Comparison of ENCODE assay signal across 8 cellular contexts in the genomic region with DNA sequence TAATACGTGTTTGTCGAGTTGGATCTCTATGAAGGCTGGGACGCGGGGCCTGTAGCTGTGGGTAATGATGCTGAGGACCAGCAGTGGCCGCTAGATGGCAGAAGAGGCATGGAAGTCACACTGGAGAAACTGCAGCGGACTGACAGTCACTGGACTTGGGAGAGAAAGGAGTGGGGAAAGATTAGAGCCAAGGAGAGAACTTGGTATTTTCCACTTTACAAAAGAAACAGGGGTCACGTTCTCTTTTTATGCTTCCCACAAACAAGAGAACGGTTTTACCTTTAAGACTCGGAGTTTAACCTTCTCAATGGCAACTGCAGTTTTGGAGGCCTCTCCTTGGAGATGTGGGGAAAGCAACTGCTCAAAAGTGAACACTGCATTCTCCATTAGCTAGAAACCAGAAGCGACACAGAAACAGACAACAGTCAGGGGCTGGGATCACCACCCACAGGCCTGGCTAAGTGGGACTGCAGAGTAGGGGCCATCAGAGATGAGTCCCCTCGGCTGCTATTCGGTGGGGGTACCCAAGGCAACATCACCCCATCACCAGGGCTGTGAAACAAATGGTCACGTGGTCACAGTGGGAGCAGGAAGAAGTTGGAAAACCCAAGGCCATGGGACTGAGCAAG. TPM values are rescaled to one million over a fixed set of nuclear protein-coding genes. Genes with fewer than 3 reads are reported as not detected.
DNase-seq lines count a peak whose midpoint lies in the region; ATAC-seq and TF ChIP-seq lines count a peak whose summit lies in the region.

No MANE protein-coding gene starts in this region.

- peak overlapping the region in 3 of 11 experiments; percentile 38 to 56 (median 50); a peak in 4 of 22 replicates for H3K9ac ChIP-seq in BLaER1 treated with 17β-estradiol and CSF1 and Interleukin-3, amounts not matched to agents 10 nM and 100 nM

- no peak overlapping the region for H3K4me3 Mint-ChIP-seq in activated CD4-positive, alpha-beta T cell treated with anti-CD3 and anti-CD28 coated beads, Interleukin-2, amount 10 ng/mL, durations not matched to agents 7 days and 5 days

- POLR2A ChIA-PET in activated CD4-positive, alpha-beta T cell treated with anti-CD3 and anti-CD28 coated beads, Interleukin-2, amount 10 ng/mL, durations not matched to agents 7 days and 5 days (lab: Charles Lee) = interaction anchor here (0.5 kb wide), 1 partner anchor 174 kb away, joined by 3 read pairs; no protein-coding TSS in a partner anchor

- 26 to 29% methylated on average over 13 of the region's 13 CpGs for WGBS in lower leg skin, 2 donors

- ATAC-seq in GM19328 (IDR thresholded peaks at IDR 0.05; ENCODE audit: unreplicated experiment) = peak; percentile 73
- ATAC-seq in HG03442 (IDR thresholded peaks at IDR 0.05; ENCODE audit: unreplicated experiment) = peak; percentile 90

- H3K9me3 Mint-ChIP-seq in activated CD4-positive, alpha-beta T cell treated with anti-CD3 and anti-CD28 coated beads, Interleukin-2, amount 10 ng/mL, durations not matched to agents 7 days and 5 days = no peaks in the 10 kb centered on the region

- no peaks in the 10 kb centered on the region for H3K27me3 Mint-ChIP-seq in activated CD4-positive, alpha-beta T cell treated with anti-CD3 and anti-CD28 coated beads, Interleukin-2, amount 10 ng/mL, durations not matched to agents 7 days and 5 days

- no peak overlapping the region for H3K4me3 ChIP-seq in BLaER1 treated with 17β-estradiol and CSF1 and Interleukin-3, amounts not matched to agents 10 nM and 100 nM
- H3K4me3 ChIP-seq in lower leg skin (ENCODE audit: low read depth, poor library complexity, severe bottlenecking) = no peak overlapping the region

- H3K4me1 ChIP-seq in BLaER1 treated with 17β-estradiol and CSF1 and Interleukin-3, amounts not matched to agents 10 nM and 100 nM = peaks cover 0 to 36% (median 19%) of the 10 kb centered on the region in 10 experiments; a peak in 14 of 20 replicates

- no peaks in the 10 kb centered on the region for H4K20me1 ChIP-seq in BLaER1 treated with 17β-estradiol and CSF1 and Interleukin-3, amounts not matched to agents 10 nM and 100 nM

- CTCF ChIA-PET in activated CD4-positive, alpha-beta T cell treated with anti-CD3 and anti-CD28 coated beads, Interleukin-2, amount 10 ng/mL, durations not matched to agents 7 days and 5 days (lab: Charles Lee) = interaction anchor here (0.6 to 3.8 kb wide), 20 partner anchors 10 to 421 kb away, joined by 3 to 16 read pairs (median 4); no protein-coding TSS in a partner anchor

- no peak for TF ChIP-seq POLR2A in lower leg skin (IDR thresholded peaks at IDR 0.05)

- intact Hi-C loops in lower leg skin (cut with DNase I; ENCODE audit: low total_unique reads) = loop anchor here (2.0 to 10.0 kb wide), 2 partner anchors 177 to 369 kb away; no protein-coding TSS in a partner anchor

- peak overlapping the region; percentile 43 for H3K27ac Mint-ChIP-seq in activated CD4-positive, alpha-beta T cell treated with anti-CD3 and anti-CD28 coated beads, Interleukin-2, amount 10 ng/mL, durations not matched to agents 7 days and 5 days

- no peaks in the 10 kb centered on the region for H3K9me3 ChIP-seq in BLaER1 treated with 17β-estradiol and CSF1 and Interleukin-3, amounts not matched to agents 10 nM and 100 nM (replicated peaks in 1 of 11)

- peaks cover 2% of the 10 kb centered on the region for H3K4me1 Mint-ChIP-seq in activated CD4-positive, alpha-beta T cell treated with anti-CD3 and anti-CD28 coated beads, Interleukin-2, amount 10 ng/mL, durations not matched to agents 7 days and 5 days

- peaks cover 37% of the 10 kb centered on the region for H3K36me3 Mint-ChIP-seq in activated CD4-positive, alpha-beta T cell treated with anti-CD3 and anti-CD28 coated beads, Interleukin-2, amount 10 ng/mL, durations not matched to agents 7 days and 5 days (ENCODE audit: low read depth)

- H3K27ac ChIP-seq in BLaER1 treated with 17β-estradiol and CSF1 and Interleukin-3, amounts not matched to agents 10 nM and 100 nM = peak overlapping the region in 7 of 11 experiments; percentile 6 to 79 (median 48); a peak in 12 of 22 replicates

- peak overlapping the region in 7 of 11 experiments; percentile 3 to 68 (median 65); a peak in 14 of 22 replicates for H3K4me2 ChIP-seq in BLaER1 treated with 17β-estradiol and CSF1 and Interleukin-3, amounts not matched to agents 10 nM and 100 nM

- H3K36me3 ChIP-seq in BLaER1 treated with 17β-estradiol and CSF1 and Interleukin-3, amounts not matched to agents 10 nM and 100 nM = peaks cover 0 to 18% (median 0%) of the 10 kb centered on the region in 11 experiments; a peak in 3 of 22 replicates

- no peaks in the 10 kb centered on the region for H3K27me3 ChIP-seq in BLaER1 treated with 17β-estradiol and CSF1 and Interleukin-3, amounts not matched to agents 10 nM and 100 nM

- peak in 1 of 3 donors; percentile 71 for TF ChIP-seq CTCF in lower leg skin (IDR thresholded peaks at IDR 0.05)

- DNase-seq in NCI-H524 (lab: John Stamatoyannopoulos, UW) (peak; percentile 59 to 73), dedifferentiated amniotic fluid mesenchymal stem cell (ENCODE audit: extremely low spot score) (peak; percentile 70), lower leg skin (ENCODE audit: low spot score in 2 of 2) (peak; percentile 90 to 98)
- peak; percentile 84 for DNase-seq in activated CD4-positive, alpha-beta T cell treated with anti-CD3 and anti-CD28 coated beads, Interleukin-2, amount 10 ng/mL, durations not matched to agents 7 days and 5 days
- peak; percentile 72 to 76 for DNase-seq in stimulated activated CD4-positive, alpha-beta T cell treated with anti-CD3 and anti-CD28 coated beads, Interleukin-4, amount 100 ng/mL, for 48 hours (ENCODE audit: low read depth in 2 of 2)

RNA-seq across cellular contexts. Expression of gene EDEM3, which starts 51.1 kb away (rescaled TPM):
- total RNA-seq in activated CD4-positive, alpha-beta T cell treated with anti-CD3 and anti-CD28 coated beads, Interleukin-2, amount 10 ng/mL, durations not matched to agents 7 days and 5 days = 10 to 100 TPM; 28.4 to 32.8 TPM
- 10 to 100 TPM; 15.1 to 26.5 (median 18.2) TPM for total RNA-seq in lower leg skin
